1 cellular context compared by ENCODE assay signal in genomic region chr14:22897357-22897756, GRCh38.
TF ChIP-seq lines count a peak whose summit lies in the region.

No MANE protein-coding gene starts in this region.

TF ChIP-seq in IMR-90, 13 proteins besides CTCF, POLR2A, EP300 and RAD21:
- TF ChIP-seq NFE2L2 (IDR thresholded peaks at IDR 0.05; ENCODE audit: low read depth, low read length) (no peak), MXI1 (IDR thresholded peaks at IDR 0.05; ENCODE audit: borderline replicate concordance, low read depth, low read length) (no peak)
